In genomic region chr4:94451669-94452475, GRCh38 we compare ENCODE assay signal across 8 cellular contexts. TPM values are rescaled to one million over a fixed set of nuclear protein-coding genes. Genes with fewer than 3 reads are reported as not detected.
DNase-seq lines count a peak whose midpoint lies in the region; ATAC-seq and TF ChIP-seq lines count a peak whose summit lies in the region.

Gene PDLIM5, plus strand, starts transcription at chr4:94451942. Its CDS starts 3,347 bp downstream, at chr4:94455289.

- peaks cover 16% of the 10 kb centered on the region for H3K27me3 ChIP-seq in CD4-positive, alpha-beta T cell (ENCODE audit: control insufficient read depth, insufficient read depth, low read length)

- peak; percentile 96 for ATAC-seq in CD4-positive, alpha-beta T cell (ENCODE audit: poor library complexity)
- ATAC-seq in GM19395 (IDR thresholded peaks at IDR 0.05; ENCODE audit: unreplicated experiment) (peak; percentile 89), HG03558 (IDR thresholded peaks at IDR 0.05; ENCODE audit: extremely low read depth, unreplicated experiment) (peak; percentile 76)

- H3K4me3 Mint-ChIP-seq in CD4-positive, alpha-beta T cell: peak within 1 kb of the TSS; percentile 89

- H3K27ac ChIP-seq in CD4-positive, alpha-beta T cell (ENCODE audit: low read depth, low read length): peak within 1 kb of the TSS; percentile 59

- peaks cover 41% of the 10 kb centered on the region for H3K4me1 Mint-ChIP-seq in CD4-positive, alpha-beta T cell (ENCODE audit: low read depth)

- no peaks in the 10 kb centered on the region for H3K9me3 Mint-ChIP-seq in CD4-positive, alpha-beta T cell

- H3K36me3 Mint-ChIP-seq in CD4-positive, alpha-beta T cell (ENCODE audit: low read depth): no peaks in the 10 kb centered on the region

- no peak for TF ChIP-seq CTCF in CD4-positive, alpha-beta T cell (IDR thresholded peaks at IDR 0.05)

- peak; percentile 78 to 90 (median 84) for DNase-seq in CD4-positive, alpha-beta T cell
- DNase-seq in NCI-H82 treated with DMSO at 0.1 percent for 48 hours (lab: John Stamatoyannopoulos, UW; ENCODE audit: unreplicated experiment) (peak; percentile 51), medulla oblongata (ENCODE audit: extremely low spot score) (peak; percentile 96)
- peak; percentile 58 to 85 for DNase-seq in activated CD8-positive, alpha-beta memory T cell treated with anti-CD3 and anti-CD28 coated beads for 1 hour (ENCODE audit: extremely low read depth in 1 of 2, low read depth in 1 of 2)
- peak; percentile 82 for DNase-seq in effector CD4-positive, alpha-beta T cell
- DNase-seq in stimulated activated CD8-positive, alpha-beta memory T cell treated with anti-CD3 and anti-CD28 coated beads, Interleukin-12 subunit alpha, Interleukin-12 subunit beta, amount 100 ng/mL, for 1 hour (ENCODE audit: low read depth): peak; percentile 77

- no peaks in the 10 kb centered on the region for H3K9me3 ChIP-seq in CD4-positive, alpha-beta T cell (ENCODE audit: control insufficient read depth, low read length)

- POLR2A ChIA-PET in CD4-positive, alpha-beta T cell (lab: Charles Lee): interaction anchor here (0.6 to 0.9 kb wide), 2 partner anchors 9 to 13 kb away, joined by 3 to 4 read pairs; no protein-coding TSS in a partner anchor

- peaks cover 28% of the 10 kb centered on the region for H3K27me3 Mint-ChIP-seq in CD4-positive, alpha-beta T cell

- intact Hi-C loops in CD4-positive, alpha-beta T cell (cut with DNase I, micrococcal nuclease): loop anchor here in 1 of 2 experiments (5.0 kb wide), 1 partner anchor 245 kb away; the partner anchor contains the start of gene SMARCAD1

- H3K27ac Mint-ChIP-seq in CD4-positive, alpha-beta T cell: peak within 1 kb of the TSS; percentile 74

- CTCF ChIA-PET in CD4-positive, alpha-beta T cell (lab: Charles Lee): interaction anchor here (0.8 to 2.1 kb wide), 2 partner anchors 12 to 45 kb away, joined by 3 to 7 read pairs; no protein-coding TSS in a partner anchor

RNA-seq across cellular contexts. Expression of gene PDLIM5, which starts in this region (rescaled TPM):
- total RNA-seq in CD4-positive, alpha-beta T cell: 10 to 100 TPM; 23.0 to 23.1 TPM

Comparison
In these comparisons a context has a peak if more than half of its experiments do, and no peak if none do; other contexts are left out.
1. Peak in every context shown above with its lines: DNase-seq, ATAC-seq and H3K27ac ChIP-seq.